ENCODE assay signal across 8 cellular contexts in the genomic region with DNA sequence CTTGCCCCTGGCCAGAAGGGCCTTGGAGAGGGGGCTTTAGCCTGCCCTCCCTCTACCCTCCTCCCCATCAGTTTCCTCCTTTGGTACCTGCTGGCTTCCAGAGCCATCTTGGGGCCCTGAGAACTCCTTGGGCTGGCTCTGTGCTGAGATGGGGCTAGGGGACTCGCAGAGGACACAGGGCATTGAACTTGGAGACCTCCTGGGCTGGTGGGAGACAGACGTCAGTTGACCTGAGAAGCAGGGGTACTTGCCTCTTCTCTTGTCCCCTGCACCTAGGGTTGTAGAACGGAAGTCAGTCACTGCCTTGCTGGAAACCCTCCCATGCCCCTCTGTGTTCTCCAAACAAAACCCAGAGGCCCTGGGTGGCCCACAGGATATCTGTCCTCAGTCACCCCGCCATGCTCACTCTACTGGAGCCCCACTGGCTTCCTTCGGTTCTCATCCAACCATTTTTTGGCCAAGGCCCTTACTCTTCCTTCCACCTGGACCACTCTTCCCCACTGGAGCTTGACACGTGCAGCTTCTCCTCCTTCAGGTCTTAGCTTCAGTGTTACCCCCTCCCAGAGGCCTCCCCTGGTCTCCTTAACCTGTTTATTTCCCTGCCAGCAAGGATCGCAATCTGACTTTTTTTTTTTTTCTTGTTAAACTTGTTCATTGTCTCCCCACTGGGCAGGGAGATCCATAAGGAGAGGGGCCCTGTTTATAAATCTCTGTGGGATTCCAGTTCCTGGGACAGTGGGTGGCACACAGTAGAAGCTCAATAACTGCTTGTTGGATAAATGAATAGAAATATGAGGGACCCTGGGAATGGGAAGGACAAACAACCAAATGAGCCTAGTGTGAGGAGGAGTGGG. TPM values are rescaled to one million over a fixed set of nuclear protein-coding genes. Genes with fewer than 3 reads are reported as not detected.
A peak's percentile ranks its signal among the peaks of the same experiment; 100 is the strongest.
DNase-seq lines count a peak whose midpoint lies in the region; ATAC-seq and TF ChIP-seq lines count a peak whose summit lies in the region.

No MANE protein-coding gene starts in this region.

- H3K36me3 Mint-ChIP-seq in CD4-positive, CD25-positive, alpha-beta regulatory T cell: peaks cover 28% of the 10 kb centered on the region

- peak overlapping the region; percentile 81 for H3K4me3 ChIP-seq in CD4-positive, CD25-positive, alpha-beta regulatory T cell (ENCODE audit: low read depth, low read length)
- H3K4me3 ChIP-seq in right lobe of liver: peak overlapping the region; percentile 97 to 100 (median 98)

- H3K27ac ChIP-seq in CD4-positive, CD25-positive, alpha-beta regulatory T cell (ENCODE audit: insufficient read depth, low read length, poor library complexity, severe bottlenecking): peak overlapping the region; percentile 83
- H3K27ac ChIP-seq in angular gyrus (ENCODE audit: low read depth, low read length): peak overlapping the region; percentile 70
- peak overlapping the region; percentile 94 to 96 (median 95) for H3K27ac ChIP-seq in right lobe of liver
- H3K27ac ChIP-seq in temporal lobe (ENCODE audit: low read depth, low read length): peak overlapping the region; percentile 78

- intact Hi-C loops in right lobe of liver (cut with DNase I): no loop called here

- TF ChIP-seq POLR2A in right lobe of liver (IDR thresholded peaks at IDR 0.05): no peak

- H3K9me3 ChIP-seq in CD4-positive, CD25-positive, alpha-beta regulatory T cell (ENCODE audit: control insufficient read depth in 2 of 2, low read length in 2 of 2): no peaks in the 10 kb centered on the region
- H3K9me3 ChIP-seq in right lobe of liver: no peaks in the 10 kb centered on the region

- TF ChIP-seq CTCF in right lobe of liver (IDR thresholded peaks at IDR 0.05): no peak

- H3K4me3 Mint-ChIP-seq in CD4-positive, CD25-positive, alpha-beta regulatory T cell: peak overlapping the region; percentile 91 to 95 (median 93)

- peak overlapping the region; percentile 91 to 96 (median 95) for H3K27ac Mint-ChIP-seq in CD4-positive, CD25-positive, alpha-beta regulatory T cell

- in situ Hi-C loops in KBM-7 (cut with MboI; ENCODE audit: low pct_unique_long_range_greater_than_20kb, low sequenced_read_pairs): no loop called here

- H3K36me3 ChIP-seq in CD4-positive, CD25-positive, alpha-beta regulatory T cell (ENCODE audit: control insufficient read depth, insufficient read depth, low read length): peaks cover 20% of the 10 kb centered on the region
- H3K36me3 ChIP-seq in right lobe of liver: peaks cover 0 to 10% (median 3%) of the 10 kb centered on the region in 4 donors

- no peaks in the 10 kb centered on the region for H3K27me3 ChIP-seq in CD4-positive, CD25-positive, alpha-beta regulatory T cell (ENCODE audit: control insufficient read depth, insufficient read depth, low read length)
- H3K27me3 ChIP-seq in right lobe of liver: no peaks in the 10 kb centered on the region

- peaks cover 5% of the 10 kb centered on the region for H3K27me3 Mint-ChIP-seq in CD4-positive, CD25-positive, alpha-beta regulatory T cell

- peak in 2 of 3 donors; percentile 10 to 58 for DNase-seq in CD4-positive, CD25-positive, alpha-beta regulatory T cell
- DNase-seq in KBM-7 (peak; percentile 23), right lobe of liver (no peak), GM03348 (ENCODE audit: low spot score) (no peak)
- no peak for DNase-seq in stimulated activated naive CD4-positive, alpha-beta T cell treated with Interleukin-2 at 50 U/mL for 16 hours (lab: John Stamatoyannopoulos, UW)

- WGBS in right lobe of liver (ENCODE audit: insufficient coverage, low coverage, low lambda C conversion rate, missing lambda C conversion rate): 0% methylated on average over 5 of the region's 7 CpGs

- peaks cover 20 to 60% (median 56%) of the 10 kb centered on the region in 4 donors for H3K4me1 Mint-ChIP-seq in CD4-positive, CD25-positive, alpha-beta regulatory T cell

- H3K9me3 Mint-ChIP-seq in CD4-positive, CD25-positive, alpha-beta regulatory T cell: peaks cover 0 to 2% (median 0%) of the 10 kb centered on the region in 7 donors

- ATAC-seq in CD4-positive, CD25-positive, alpha-beta regulatory T cell (ENCODE audit: low read depth in 2 of 2): peak in 1 of 2 donors; percentile 3
- ATAC-seq in GM19467 (IDR thresholded peaks at IDR 0.05; ENCODE audit: unreplicated experiment): peak; percentile 11
- ATAC-seq in right lobe of liver: peak in 2 of 4 donors; percentile 6 to 7

- peaks cover 31% of the 10 kb centered on the region for H3K4me1 ChIP-seq in CD4-positive, CD25-positive, alpha-beta regulatory T cell (ENCODE audit: control insufficient read depth, insufficient read depth, low read length, poor library complexity, severe bottlenecking)
- H3K4me1 ChIP-seq in right lobe of liver: peaks cover 0 to 35% (median 5%) of the 10 kb centered on the region in 4 donors

RNA-seq across cellular contexts. Expression of a gene that starts 1.0 kb away (rescaled TPM):
- total RNA-seq in CD4-positive, CD25-positive, alpha-beta regulatory T cell: 93.9 TPM
- 100 to 1,000 TPM in 1 of 4 donors, 10 to 100 TPM in 3; 87.5 to 115 (median 91.8) TPM for polyA plus RNA-seq in CD4-positive, CD25-positive, alpha-beta regulatory T cell
- 100 to 1,000 TPM in 2 of 6 experiments, 10 to 100 TPM in 4; 63.1 to 113 (median 85.6) TPM for total RNA-seq in right lobe of liver
- 17.5 TPM for total RNA-seq in temporal lobe

RNA-seq across cellular contexts. Expression of a gene that starts 28.5 kb away (rescaled TPM):
- total RNA-seq in CD4-positive, CD25-positive, alpha-beta regulatory T cell: 6.0 TPM
- polyA plus RNA-seq in CD4-positive, CD25-positive, alpha-beta regulatory T cell: 10 to 100 TPM; 15.0 to 22.6 (median 19.6) TPM
- total RNA-seq in right lobe of liver (100 to 1,000 TPM in 2 of 6 experiments, 10 to 100 TPM in 4; 15.1 to 139 (median 34.1) TPM), temporal lobe (10.3 TPM)

RNA-seq across cellular contexts. Expression of a gene that starts 53.3 kb away (rescaled TPM):
- total RNA-seq in CD4-positive, CD25-positive, alpha-beta regulatory T cell: 30.2 TPM
- 10 to 100 TPM; 16.4 to 23.2 (median 18.2) TPM for polyA plus RNA-seq in CD4-positive, CD25-positive, alpha-beta regulatory T cell
- total RNA-seq in right lobe of liver (10 to 100 TPM; 10.8 to 21.4 (median 13.9) TPM), temporal lobe (14.0 TPM)

Comparison
In these comparisons a context has a peak if more than half of its experiments do, and no peak if none do; other contexts are left out.
1. DNase-seq: peak in CD4-positive, CD25-positive, alpha-beta regulatory T cell (2 of 3) and KBM-7 (single experiment); none in right lobe of liver (0 of 3), stimulated activated naive CD4-positive, alpha-beta T cell treated with Interleukin-2 at 50 U/mL for 16 hours (single experiment) and GM03348 (single experiment).
2. Peak in every context shown above with its lines, with median percentiles within 50 percentile points of each other: H3K27ac ChIP-seq.